Comparison of ENCODE assay signal across 8 cellular contexts in genomic region chr7:102395958-102396709, GRCh38. TPM values are rescaled to one million over a fixed set of nuclear protein-coding genes. Genes with fewer than 3 reads are reported as not detected.
DNase-seq lines count a peak whose midpoint lies in the region; ATAC-seq and TF ChIP-seq lines count a peak whose summit lies in the region.

Gene PRKRIP1 (plus strand): TSS chr7:102396363. CDS start chr7:102396412, 49 bp downstream.

- ATAC-seq in GM19324 (IDR thresholded peaks at IDR 0.05; ENCODE audit: low FRiP score, unreplicated experiment) (peak; percentile 97), HG03460 (IDR thresholded peaks at IDR 0.05; ENCODE audit: unreplicated experiment) (peak; percentile 98)

- DNase-seq in BE2C (peak; percentile 87), NCI-H526 (lab: John Stamatoyannopoulos, UW) (peak; percentile 89 to 96), choroid plexus epithelial cell (ENCODE audit: low read depth) (peak; percentile 96)
- peak; percentile 78 to 84 for DNase-seq in activated CD4-positive, alpha-beta T cell treated with anti-CD3 and anti-CD28 coated beads for 4 hours
- DNase-seq in stimulated activated CD4-positive, alpha-beta T cell treated with anti-CD3 and anti-CD28 coated beads, Interleukin-1b, Interleukin-23, amount 100 ng/mL, for 24 hours (ENCODE audit: low read depth in 4 of 4, low spot score in 1 of 4) = peak; percentile 49 to 71 (median 62)

- no peaks in the 10 kb centered on the region for H3K4me1 ChIP-seq in BE2C

- peaks cover 33% of the 10 kb centered on the region for H3K36me3 ChIP-seq in BE2C

- peak within 1 kb of the TSS; percentile 90 for H3K27ac ChIP-seq in layer of hippocampus (ENCODE audit: low read depth, low read length)

- no peaks in the 10 kb centered on the region for H3K9me3 ChIP-seq in BE2C

- H3K4me3 ChIP-seq in BE2C (ENCODE audit: low read depth, low read length) = peak within 1 kb of the TSS; percentile 98
- H3K4me3 ChIP-seq in choroid plexus epithelial cell (ENCODE audit: low read depth, low read length) = peak within 1 kb of the TSS; percentile 94

- H3K27me3 ChIP-seq in BE2C (no peaks in the 10 kb centered on the region), layer of hippocampus (ENCODE audit: control insufficient read depth, insufficient read depth, low read length) (no peaks in the 10 kb centered on the region)

- no peak for TF ChIP-seq CTCF in BE2C (IDR thresholded peaks at IDR 0.05; ENCODE audit: low read depth, low read length)
- no peak for TF ChIP-seq CTCF in choroid plexus epithelial cell (conservative IDR thresholded peaks at IDR 0.05; ENCODE audit: low read depth, low read length)

RNA-seq across cellular contexts. Expression of gene PRKRIP1, which starts in this region (rescaled TPM):
- polyA plus RNA-seq in BE2C (2012; ENCODE audit: insufficient read depth, insufficient read length, low read depth) = 70.4 TPM

Comparison
In these comparisons a context has a peak if more than half of its experiments do, and no peak if none do; other contexts are left out.
1. Peak in every context shown above with its lines: DNase-seq, ATAC-seq, H3K4me3 ChIP-seq and H3K27ac ChIP-seq.